ENCODE assay signal across 13 cellular contexts in the genomic region with DNA sequence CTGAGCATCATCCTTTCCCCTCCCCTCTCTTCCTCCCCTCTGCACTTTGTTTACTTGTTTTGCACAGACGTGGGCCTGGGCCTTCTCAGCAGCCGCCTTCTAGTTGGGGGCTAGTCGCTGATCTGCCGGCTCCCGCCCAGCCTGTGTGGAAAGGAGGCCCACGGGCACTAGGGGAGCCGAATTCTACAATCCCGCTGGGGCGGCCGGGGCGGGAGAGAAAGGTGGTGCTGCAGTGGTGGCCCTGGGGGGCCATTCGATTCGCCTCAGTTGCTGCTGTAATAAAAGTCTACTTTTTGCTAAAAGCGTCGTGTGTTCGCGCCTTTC. TPM values are rescaled to one million over a fixed set of nuclear protein-coding genes. Genes with fewer than 3 reads are reported as not detected.
DNase-seq lines count a peak whose midpoint lies in the region; ATAC-seq, FAIRE-seq and TF ChIP-seq lines count a peak whose summit lies in the region.
"Had no signal": no experiment of that assay in that cellular context is flagged by ENCODE, and none has a peak within 500 bp of the region (broad histone marks: within the 10 kb centered on the region; RNA-seq: fewer than 3 reads in every experiment).

No MANE protein-coding gene starts in this region.

- H3K18ac ChIP-seq in IMR-90 (ENCODE audit: low read depth, low read length) = no peak overlapping the region

- H3K36me3 Mint-ChIP-seq in effector memory CD8-positive, alpha-beta T cell (ENCODE audit: insufficient read depth) = peaks cover 73% of the 10 kb centered on the region
- H3K36me3 Mint-ChIP-seq in neural crest cell (ENCODE audit: low read depth) (peaks cover 24% of the 10 kb centered on the region), type B pancreatic cell (peaks cover 37% of the 10 kb centered on the region)

- TF ChIP-seq CTCF in 22Rv1 (IDR thresholded peaks at IDR 0.05) = no peak
- no peak for TF ChIP-seq CTCF in IMR-90 (conservative IDR thresholded peaks at IDR 0.05; ENCODE audit: low read depth, low read length)
- peak; percentile 49 for TF ChIP-seq CTCF in neural crest cell (conservative IDR thresholded peaks at IDR 0.05)
- no peak for TF ChIP-seq CTCF in foreskin fibroblast (IDR thresholded peaks at IDR 0.05; ENCODE audit: low read depth, low read length)
- TF ChIP-seq CTCF in type B pancreatic cell (conservative IDR thresholded peaks at IDR 0.05) = no peak
- no peak for TF ChIP-seq CTCF in kidney (IDR thresholded peaks at IDR 0.05; ENCODE audit: borderline replicate concordance, extremely low read depth, insufficient read depth)

- H2AK9ac ChIP-seq in IMR-90 (replicated peaks; ENCODE audit: low read depth, low read length, poor library complexity) = peak overlapping the region; percentile 55

- no peaks in the 10 kb centered on the region for H3K27me3 ChIP-seq in IMR-90 (ENCODE audit: control insufficient read depth, insufficient read depth, low read length)

- H3K9ac ChIP-seq in IMR-90 (ENCODE audit: low read depth, low read length) (no peak overlapping the region), kidney (ENCODE audit: low read length in 2 of 2) (no peak overlapping the region)

- no peak overlapping the region for H4K91ac ChIP-seq in IMR-90 (ENCODE audit: insufficient read depth, low read depth, low read length)

- no peak for FAIRE-seq in kidney (lab: Jason Lieb, UNC)

- H3K4ac ChIP-seq in IMR-90 (ENCODE audit: low read depth, low read length) = no peak overlapping the region

- H3K9me3 Mint-ChIP-seq in effector memory CD8-positive, alpha-beta T cell = no peaks in the 10 kb centered on the region
- H3K9me3 Mint-ChIP-seq in neural crest cell (no peaks in the 10 kb centered on the region), type B pancreatic cell (no peaks in the 10 kb centered on the region)

- H4K20me1 ChIP-seq in IMR-90 (ENCODE audit: insufficient read depth, low read length) = peaks cover 4% of the 10 kb centered on the region

- BruUV-seq in IMR-90 (replicated peaks; lab: Mats Ljungman, UMichigan) = no TSS peak

- H2BK120ac ChIP-seq in IMR-90 (ENCODE audit: low read depth, low read length) = no peak overlapping the region

- H3K36me3 ChIP-seq in IMR-90 (ENCODE audit: control insufficient read depth, insufficient read depth, low read length) = peaks cover 42% of the 10 kb centered on the region
- H3K36me3 ChIP-seq in kidney (ENCODE audit: control insufficient read depth in 1 of 2, insufficient read depth in 2 of 2, low read length in 2 of 2) = peaks cover 37 to 56% of the 10 kb centered on the region in 2 donors

- H3K4me3 ChIP-seq in IMR-90 (ENCODE audit: insufficient read depth, low read depth, low read length) (no peak overlapping the region), foreskin fibroblast (ENCODE audit: low read depth in 1 of 2, low read length in 2 of 2) (no peak overlapping the region), kidney (ENCODE audit: low read length in 2 of 2) (no peak overlapping the region)

- dilution Hi-C loops in IMR-90 (cut with HindIII; ENCODE audit: low sequenced_read_pairs, unreplicated experiment) = no loop called here

- DNase-seq in IMR-90 (no peak), neural crest cell (ENCODE audit: low read depth, low spot score) (no peak), foreskin fibroblast (no peak), type B pancreatic cell (ENCODE audit: extremely low spot score, unreplicated experiment) (no peak), kidney (no peak)
- no peak for DNase-seq in effector memory CD8-positive, alpha-beta T cell
- DNase-seq in effector CD8-positive, alpha-beta T cell (lab: John Stamatoyannopoulos, UW) = no peak
- DNase-seq: hippocampal formation, NCI-H1436 treated with DMSO at 0.1 percent for 48 hours, NCI-H774, occipital lobe had no signal

- peaks cover 4 to 10% of the 10 kb centered on the region in 2 donors for H3K4me1 Mint-ChIP-seq in effector memory CD8-positive, alpha-beta T cell (ENCODE audit: low read depth in 2 of 2)
- H3K4me1 Mint-ChIP-seq in neural crest cell (no peaks in the 10 kb centered on the region), type B pancreatic cell (ENCODE audit: unreplicated experiment) (peaks cover 5% of the 10 kb centered on the region)

- H2AFZ ChIP-seq in IMR-90 (replicated peaks; ENCODE audit: low read length, poor library complexity) = no peak overlapping the region

- H4K5ac ChIP-seq in IMR-90 (ENCODE audit: low read depth, low read length) = no peak overlapping the region

- no peak overlapping the region for H3K4me2 ChIP-seq in IMR-90 (ENCODE audit: low read depth, low read length)

- H3K27me3 Mint-ChIP-seq in effector memory CD8-positive, alpha-beta T cell = no peaks in the 10 kb centered on the region
- H3K27me3 Mint-ChIP-seq in neural crest cell (ENCODE audit: low read depth) (no peaks in the 10 kb centered on the region), type B pancreatic cell (no peaks in the 10 kb centered on the region)

- no peak for TF ChIP-seq POLR2A in IMR-90 (IDR thresholded peaks at IDR 0.05; ENCODE audit: low read depth, low read length)

- H3K9me1 ChIP-seq in IMR-90 (ENCODE audit: insufficient read depth, low read length) = no peaks in the 10 kb centered on the region

- no peak overlapping the region for H2BK15ac ChIP-seq in IMR-90 (ENCODE audit: low read depth, low read length)

- WGBS in IMR-90 (ENCODE audit: extremely low coverage in 2 of 2, insufficient read length in 1 of 2), 2 experiments = 47% methylated on average over 4 of the region's 17 CpGs; no CpG with 5 or more reads in 1 of the 2 experiments

- intact Hi-C loops in IMR-90 (cut with micrococcal nuclease) = no loop called here
- intact Hi-C loops in kidney (cut with DNase I) = no loop called here

- no peaks in the 10 kb centered on the region; a peak in 1 of 4 replicates for H3K79me1 ChIP-seq in IMR-90 (ENCODE audit: low read depth in 1 of 2, low read length in 2 of 2)

- no peak overlapping the region for H4K8ac ChIP-seq in IMR-90 (ENCODE audit: low read depth in 2 of 2, low read length in 2 of 2)

- H2BK5ac ChIP-seq in IMR-90 (ENCODE audit: low read depth, low read length, poor library complexity, severe bottlenecking) = no peak overlapping the region

- peak overlapping the region in 1 of 2 donors; percentile 19 for H3K4me3 Mint-ChIP-seq in effector memory CD8-positive, alpha-beta T cell
- peak overlapping the region; percentile 19 for H3K4me3 Mint-ChIP-seq in neural crest cell
- no peak overlapping the region for H3K4me3 Mint-ChIP-seq in type B pancreatic cell

- no peak for ATAC-seq in IMR-90 (ENCODE audit: low read depth)
- ATAC-seq in effector memory CD8-positive, alpha-beta T cell (replicated peaks) = no peak

- POLR2A ChIA-PET in IMR-90 (lab: Charles Lee; ENCODE audit: unreplicated experiment) = no interaction called here

- no peak for TF ChIP-seq RAD21 in IMR-90 (IDR thresholded peaks at IDR 0.05; ENCODE audit: low read length)

- H3K27ac Mint-ChIP-seq in effector memory CD8-positive, alpha-beta T cell = peak overlapping the region; percentile 13 to 62
- H3K27ac Mint-ChIP-seq in neural crest cell (ENCODE audit: unreplicated experiment) (no peak overlapping the region), type B pancreatic cell (no peak overlapping the region)

- no peaks in the 10 kb centered on the region for H3K4me1 ChIP-seq in IMR-90 (ENCODE audit: control insufficient read depth, insufficient read depth, low read length)
- no peaks in the 10 kb centered on the region for H3K4me1 ChIP-seq in kidney (ENCODE audit: control insufficient read depth in 1 of 2, insufficient read depth in 1 of 2, low read depth in 1 of 2, low read length in 2 of 2)

- in situ Hi-C loops in IMR-90 (cut with MboI; ENCODE audit: low sequenced_read_pairs) = no loop called here

- H2AK5ac ChIP-seq in IMR-90 (ENCODE audit: low read depth, low read length) = no peak overlapping the region

- H3K27ac ChIP-seq in 22Rv1 (peak overlapping the region; percentile 83), IMR-90 (ENCODE audit: insufficient read depth, low read length) (no peak overlapping the region), kidney (ENCODE audit: low read depth in 2 of 2, low read length in 2 of 2) (no peak overlapping the region)

- H3K9me3 ChIP-seq in IMR-90 (ENCODE audit: control insufficient read depth, insufficient read depth, low read length) (no peaks in the 10 kb centered on the region), kidney (ENCODE audit: control insufficient read depth in 1 of 2, low read length in 2 of 2) (no peaks in the 10 kb centered on the region)

- no peak overlapping the region for H2BK20ac ChIP-seq in IMR-90 (ENCODE audit: low read depth, low read length)

- CTCF ChIA-PET in IMR-90 (lab: Yijun Ruan, JAX) = no interaction called here

- H3K23ac ChIP-seq in IMR-90 (ENCODE audit: low read depth, low read length) = no peak overlapping the region

- H3K14ac ChIP-seq in IMR-90 (replicated peaks; ENCODE audit: low read depth, low read length) = no peak overlapping the region

- H3K56ac ChIP-seq in IMR-90 (ENCODE audit: extremely low read depth, insufficient read depth, low read length) = no peak overlapping the region

RNA-seq across cellular contexts. Expression of gene KRTCAP3, which starts 0.3 kb away (rescaled TPM):
- not detected in 2 replicates for total RNA-seq in IMR-90 (2012; rRNA removed)
- polyA plus RNA-seq in IMR-90 (2012; rRNA removed) = 1.1 and 1.5 TPM in 2 replicates
- polyA plus RNA-seq in IMR-90 (2012; cell fraction: cytosol; rRNA removed) = 0.34 TPM in 1 of 2 replicates, not detected in the other
- 6.8 and 13.2 TPM in 2 replicates for polyA plus RNA-seq in IMR-90 (2012; cell fraction: nucleus; rRNA removed; ENCODE audit: low replicate concordance)
- total RNA-seq in neural crest cell = 5.5 and 6.9 TPM in 2 replicates
- total RNA-seq in type B pancreatic cell (ENCODE audit: low replicate concordance) = 12.4 and 23.9 TPM in 2 replicates
- 32.1 TPM for total RNA-seq in kidney
- polyA plus RNA-seq in kidney (ENCODE audit: insufficient read depth, low read depth, low replicate concordance) = 17.2 TPM
- total RNA-seq: lung microvascular endothelial cell, occipital lobe had no signal

RNA-seq across cellular contexts. Expression of gene NRBP1, which starts 13.5 kb away (rescaled TPM):
- total RNA-seq in IMR-90 (2012; rRNA removed) (107 and 120 TPM in 2 replicates), neural crest cell (107 TPM in 2 replicates), type B pancreatic cell (ENCODE audit: low replicate concordance) (96.7 and 105 TPM in 2 replicates), kidney (69.5 TPM)
- polyA plus RNA-seq in IMR-90 (2012; rRNA removed) (150 and 155 TPM in 2 replicates), kidney (ENCODE audit: insufficient read depth, low read depth, low replicate concordance) (56.5 TPM)
- polyA plus RNA-seq in IMR-90 (2012; cell fraction: cytosol; rRNA removed) = 80.8 and 104 TPM in 2 replicates
- polyA plus RNA-seq in IMR-90 (2012; cell fraction: nucleus; rRNA removed; ENCODE audit: low replicate concordance) = 110 and 132 TPM in 2 replicates

RNA-seq across cellular contexts. Expression of gene PPM1G, which starts 32.5 kb away (rescaled TPM):
- total RNA-seq in IMR-90 (2012; rRNA removed) = 95.9 and 99.2 TPM in 2 replicates
- polyA plus RNA-seq in IMR-90 (2012; rRNA removed) = 55.9 and 57.6 TPM in 2 replicates
- 28.8 and 44.4 TPM in 2 replicates for polyA plus RNA-seq in IMR-90 (2012; cell fraction: cytosol; rRNA removed)
- polyA plus RNA-seq in IMR-90 (2012; cell fraction: nucleus; rRNA removed; ENCODE audit: low replicate concordance) = 24.9 and 39.9 TPM in 2 replicates
- 157 and 163 TPM in 2 replicates for total RNA-seq in neural crest cell
- total RNA-seq in type B pancreatic cell (ENCODE audit: low replicate concordance) = 80.4 and 95.3 TPM in 2 replicates
- total RNA-seq in kidney = 60.7 TPM
- polyA plus RNA-seq in kidney (ENCODE audit: insufficient read depth, low read depth, low replicate concordance) = 50.7 TPM

RNA-seq across cellular contexts. Expression of gene IFT172, which starts 47.6 kb away (rescaled TPM):
- total RNA-seq in IMR-90 (2012; rRNA removed) (23.1 and 25.5 TPM in 2 replicates), neural crest cell (37.0 and 38.4 TPM in 2 replicates), type B pancreatic cell (ENCODE audit: low replicate concordance) (17.5 and 54.1 TPM in 2 replicates), kidney (40.3 TPM)
- polyA plus RNA-seq in IMR-90 (2012; rRNA removed) (17.2 and 18.8 TPM in 2 replicates), kidney (ENCODE audit: insufficient read depth, low read depth, low replicate concordance) (25.9 TPM)
- 6.5 and 10.6 TPM in 2 replicates for polyA plus RNA-seq in IMR-90 (2012; cell fraction: cytosol; rRNA removed)
- polyA plus RNA-seq in IMR-90 (2012; cell fraction: nucleus; rRNA removed; ENCODE audit: low replicate concordance) = 74.8 and 84.4 TPM in 2 replicates

RNA-seq across cellular contexts. Expression of gene FNDC4, which starts 53.1 kb away (rescaled TPM):
- 7.3 and 7.5 TPM in 2 replicates for total RNA-seq in IMR-90 (2012; rRNA removed)
- polyA plus RNA-seq in IMR-90 (2012; rRNA removed) = 11.1 and 12.0 TPM in 2 replicates
- 4.5 and 13.6 TPM in 2 replicates for polyA plus RNA-seq in IMR-90 (2012; cell fraction: cytosol; rRNA removed)
- polyA plus RNA-seq in IMR-90 (2012; cell fraction: nucleus; rRNA removed; ENCODE audit: low replicate concordance) = 12.0 and 17.7 TPM in 2 replicates
- 14.2 and 17.4 TPM in 2 replicates for total RNA-seq in neural crest cell
- total RNA-seq in type B pancreatic cell (ENCODE audit: low replicate concordance) = 3.9 and 11.7 TPM in 2 replicates
- 18.0 TPM for total RNA-seq in kidney
- 8.5 TPM for polyA plus RNA-seq in kidney (ENCODE audit: insufficient read depth, low read depth, low replicate concordance)

Comparison
In these comparisons a context has a peak if more than half of its experiments do, and no peak if none do; other contexts are left out.
1. H3K27ac Mint-ChIP-seq: peak in effector memory CD8-positive, alpha-beta T cell (2 of 2); none in neural crest cell (single experiment) and type B pancreatic cell (single experiment).